In the genomic region with DNA sequence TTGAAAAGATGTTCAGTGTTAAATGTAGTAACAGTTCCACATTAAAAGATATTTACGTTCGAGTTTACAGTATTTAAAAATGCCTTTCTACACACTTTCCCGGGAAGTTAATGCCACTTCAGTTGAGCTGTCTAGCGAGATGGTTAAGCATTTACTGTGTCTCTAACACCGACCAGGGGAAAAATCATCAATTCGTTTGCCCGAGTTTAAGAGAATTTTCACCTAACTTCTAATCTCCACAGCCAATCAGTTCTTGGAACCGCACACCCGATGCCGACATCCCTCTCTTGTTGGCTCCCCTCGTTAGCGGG, we compare ENCODE assay signal across 8 cellular contexts. TPM values are rescaled to one million over a fixed set of nuclear protein-coding genes. Genes with fewer than 3 reads are reported as not detected.
DNase-seq lines count a peak whose midpoint lies in the region; ATAC-seq and TF ChIP-seq lines count a peak whose summit lies in the region.

No MANE protein-coding gene starts in this region.

- H3K27me3 ChIP-seq in esophagus muscularis mucosa (peaks cover 0 to 3% (median 0%) of the 10 kb centered on the region in 4 donors), psoas muscle (ENCODE audit: insufficient read depth in 3 of 3, low read length in 2 of 3) (no peaks in the 10 kb centered on the region)

- no peak for TF ChIP-seq POLR2A in esophagus muscularis mucosa (IDR thresholded peaks at IDR 0.05; ENCODE audit: low read depth)

- intact Hi-C loops in esophagus muscularis mucosa (cut with DNase I) (loop anchor here (10.0 kb wide), 1 partner anchor 114 kb away; a partner anchor contains a TSS), psoas muscle (cut with DNase I) (no loop called here)

- no peak for TF ChIP-seq EP300 in esophagus muscularis mucosa (IDR thresholded peaks at IDR 0.05)

- H3K27ac ChIP-seq in RWPE1 (peak overlapping the region; percentile 96), esophagus muscularis mucosa (replicated peaks in 1 of 4) (peak overlapping the region; percentile 93 to 98 (median 98)), psoas muscle (peak overlapping the region; percentile 96)

- TF ChIP-seq CTCF in RWPE1 (conservative IDR thresholded peaks at IDR 0.05; ENCODE audit: low read depth) (no peak), esophagus muscularis mucosa (IDR thresholded peaks at IDR 0.05) (no peak), psoas muscle (IDR thresholded peaks at IDR 0.05) (no peak)

- peak overlapping the region; percentile 74 to 91 (median 86) for H3K4me3 ChIP-seq in esophagus muscularis mucosa
- peak overlapping the region; percentile 86 for H3K4me3 ChIP-seq in psoas muscle

- DNase-seq in RWPE1 (ENCODE audit: low spot score) (no peak), esophagus muscularis mucosa (ENCODE audit: extremely low spot score) (no peak), psoas muscle (no peak), mesenteric fat pad (ENCODE audit: low spot score) (no peak)

- H3K36me3 ChIP-seq in esophagus muscularis mucosa (no peaks in the 10 kb centered on the region), psoas muscle (ENCODE audit: insufficient read depth in 1 of 2, low read depth in 1 of 2) (no peaks in the 10 kb centered on the region)

- CTCF ChIA-PET in RWPE1 (lab: Yijun Ruan, JAX), result interaction anchor here (0.6 to 1.7 kb wide), 2 partner anchors 8 to 957 kb away, joined by 3 to 4 read pairs; no protein-coding TSS in a partner anchor

- ATAC-seq in GM18511 (IDR thresholded peaks at IDR 0.05; ENCODE audit: unreplicated experiment) (peak; percentile 0), psoas muscle (no peak), GM19452 (IDR thresholded peaks at IDR 0.05; ENCODE audit: unreplicated experiment) (no peak), GM21447 (IDR thresholded peaks at IDR 0.05; ENCODE audit: unreplicated experiment) (no peak), HG03520 (IDR thresholded peaks at IDR 0.05; ENCODE audit: unreplicated experiment) (no peak)

- H3K4me1 ChIP-seq in esophagus muscularis mucosa (peaks cover 69 to 79% (median 77%) of the 10 kb centered on the region in 4 donors), psoas muscle (peaks cover 61% of the 10 kb centered on the region)

- 1% methylated on average over 12 of the region's 12 CpGs for WGBS in esophagus muscularis mucosa
- 1 to 2% (median 1%) methylated on average over 12 of the region's 12 CpGs for WGBS in psoas muscle, 3 donors

- POLR2A ChIA-PET in RWPE1 (lab: Yijun Ruan, JAX; ENCODE audit: low non-redundant PET), result interaction anchor here (0.5 to 0.7 kb wide), 3 partner anchors 28 to 957 kb away, joined by 3 to 6 read pairs (median 4); no protein-coding TSS in a partner anchor

- H3K9me3 ChIP-seq in esophagus muscularis mucosa (no peaks in the 10 kb centered on the region), psoas muscle (no peaks in the 10 kb centered on the region)

RNA-seq across cellular contexts. Expression of a gene that starts 58.2 kb away (rescaled TPM):
- not detected for total RNA-seq in esophagus muscularis mucosa
- total RNA-seq in psoas muscle, result not detected
- not detected for polyA plus RNA-seq in psoas muscle
- total RNA-seq in mesenteric fat pad, result not detected
